Comparison of ENCODE assay signal across 9 cellular contexts in genomic region chr2:236568922-236569592, GRCh38. TPM values are rescaled to one million over a fixed set of nuclear protein-coding genes. Genes with fewer than 3 reads are reported as not detected.
A peak's percentile ranks its signal among the peaks of the same experiment; 100 is the strongest.
DNase-seq lines count a peak whose midpoint lies in the region; ATAC-seq and TF ChIP-seq lines count a peak whose summit lies in the region.
"Had no signal": no experiment of that assay in that cellular context is flagged by ENCODE, and none has a peak within 500 bp of the region (broad histone marks: within the 10 kb centered on the region; RNA-seq: fewer than 3 reads in every experiment).

No MANE protein-coding gene starts in this region.

- H3K27me3 ChIP-seq in mucosa of rectum (ENCODE audit: control insufficient read depth in 2 of 2, insufficient read depth in 2 of 2, low read length in 2 of 2) (peaks cover 7 to 25% of the 10 kb centered on the region in 2 donors), upper lobe of left lung (peaks cover 0 to 7% (median 0%) of the 10 kb centered on the region in 4 donors)

- peaks cover 0 to 5% of the 10 kb centered on the region in 2 donors for H3K4me1 ChIP-seq in mucosa of rectum (ENCODE audit: control insufficient read depth in 2 of 2, insufficient read depth in 2 of 2, low read length in 2 of 2)
- H3K4me1 ChIP-seq in upper lobe of left lung = peaks cover 32 to 36% (median 35%) of the 10 kb centered on the region in 4 donors

- no peak for DNase-seq in activated naive CD4-positive, alpha-beta T cell treated with anti-CD3 and anti-CD28 coated beads, Interleukin-2, amount 10 ng/mL, durations not matched to agents 7 days and 5 days
- no peak for DNase-seq in activated naive CD4-positive, alpha-beta T cell treated with anti-CD3 and anti-CD28 coated beads, Interleukin-2, amount 50 U/mL, for 16 hours
- DNase-seq in chondrocyte (ENCODE audit: low spot score) (no peak), upper lobe of left lung (no peak), iPS-NIHi7 (ENCODE audit: extremely low spot score) (no peak), GF-D8 (lab: John Stamatoyannopoulos, UW) (no peak), HEK293T (ENCODE audit: extremely low spot score) (no peak)

- TF ChIP-seq CTCF in chondrocyte (IDR thresholded peaks at IDR 0.05) (no peak), upper lobe of left lung (IDR thresholded peaks at IDR 0.05) (no peak)

- 20 to 21% methylated on average over 11 of the region's 11 CpGs for WGBS in upper lobe of left lung, 2 donors

- POLR2A ChIA-PET in HEK293T (lab: Yijun Ruan, JAX) = no interaction called here

- peak overlapping the region; percentile 76 for H3K27ac ChIP-seq in mucosa of rectum (ENCODE audit: low read depth in 2 of 2, low read length in 2 of 2)
- H3K27ac ChIP-seq in upper lobe of left lung = peak overlapping the region in 2 of 4 donors; percentile 80 to 81
- H3K27ac ChIP-seq: HL-60 had no signal

- peaks cover 4% of the 10 kb centered on the region for H3K36me3 Mint-ChIP-seq in activated naive CD4-positive, alpha-beta T cell treated with anti-CD3 and anti-CD28 coated beads, Interleukin-2, amount 10 ng/mL, durations not matched to agents 7 days and 5 days
- H3K36me3 Mint-ChIP-seq in chondrocyte (ENCODE audit: low read depth) = no peaks in the 10 kb centered on the region

- H3K9me3 Mint-ChIP-seq in activated naive CD4-positive, alpha-beta T cell treated with anti-CD3 and anti-CD28 coated beads, Interleukin-2, amount 10 ng/mL, durations not matched to agents 7 days and 5 days = no peaks in the 10 kb centered on the region
- H3K9me3 Mint-ChIP-seq in chondrocyte (ENCODE audit: low read depth) = no peaks in the 10 kb centered on the region

- H3K9me3 ChIP-seq in mucosa of rectum (ENCODE audit: control insufficient read depth in 2 of 2, low read length in 2 of 2) (no peaks in the 10 kb centered on the region), upper lobe of left lung (no peaks in the 10 kb centered on the region)

- peak overlapping the region; percentile 66 for H3K27ac Mint-ChIP-seq in activated naive CD4-positive, alpha-beta T cell treated with anti-CD3 and anti-CD28 coated beads, Interleukin-2, amount 10 ng/mL, durations not matched to agents 7 days and 5 days
- H3K27ac Mint-ChIP-seq in chondrocyte (ENCODE audit: unreplicated experiment) = peak overlapping the region; percentile 93

- ATAC-seq in upper lobe of left lung (ENCODE audit: low FRiP score in 2 of 2) = no peak

- H3K4me3 Mint-ChIP-seq in activated naive CD4-positive, alpha-beta T cell treated with anti-CD3 and anti-CD28 coated beads, Interleukin-2, amount 10 ng/mL, durations not matched to agents 7 days and 5 days = no peak overlapping the region
- peak overlapping the region; percentile 87 for H3K4me3 Mint-ChIP-seq in chondrocyte (ENCODE audit: unreplicated experiment)

- H3K36me3 ChIP-seq in mucosa of rectum (ENCODE audit: control insufficient read depth in 2 of 2, insufficient read depth in 2 of 2, low read length in 2 of 2) (no peaks in the 10 kb centered on the region), upper lobe of left lung (no peaks in the 10 kb centered on the region)

- peaks cover 25% of the 10 kb centered on the region for H3K27me3 Mint-ChIP-seq in activated naive CD4-positive, alpha-beta T cell treated with anti-CD3 and anti-CD28 coated beads, Interleukin-2, amount 10 ng/mL, durations not matched to agents 7 days and 5 days
- H3K27me3 Mint-ChIP-seq in chondrocyte (ENCODE audit: low read depth) = no peaks in the 10 kb centered on the region

- H3K4me3 ChIP-seq in mucosa of rectum (ENCODE audit: low read length in 2 of 2) = peak overlapping the region; percentile 26 to 73
- peak overlapping the region in 3 of 4 donors; percentile 35 to 51 (median 48) for H3K4me3 ChIP-seq in upper lobe of left lung

- peaks cover 35% of the 10 kb centered on the region for H3K4me1 Mint-ChIP-seq in activated naive CD4-positive, alpha-beta T cell treated with anti-CD3 and anti-CD28 coated beads, Interleukin-2, amount 10 ng/mL, durations not matched to agents 7 days and 5 days
- H3K4me1 Mint-ChIP-seq in chondrocyte (ENCODE audit: low read depth) = peaks cover 72% of the 10 kb centered on the region

- CTCF ChIA-PET in activated naive CD4-positive, alpha-beta T cell treated with anti-CD3 and anti-CD28 coated beads, Interleukin-2, amount 10 ng/mL, durations not matched to agents 7 days and 5 days (lab: Charles Lee) = interaction anchor here (0.9 to 7.8 kb wide), 19 partner anchors 10 to 490 kb away, joined by 3 to 214 read pairs (median 6); a partner anchor contains a TSS
- CTCF ChIA-PET in HEK293T (lab: Yijun Ruan, JAX) = no interaction called here

- no peak for TF ChIP-seq POLR2A in upper lobe of left lung (IDR thresholded peaks at IDR 0.05)

- no peak for TF ChIP-seq EP300 in upper lobe of left lung (IDR thresholded peaks at IDR 0.05)

- H3K9ac ChIP-seq in mucosa of rectum (ENCODE audit: low read depth in 1 of 2, low read length in 2 of 2) = peak overlapping the region in 1 of 2 donors; percentile 70

TF ChIP-seq in HEK293T, 16 proteins besides CTCF, POLR2A, EP300 and RAD21:
- TF ChIP-seq PKNOX1 (IDR thresholded peaks at IDR 0.05) = no peak
- no peak for TF ChIP-seq HDGF (IDR thresholded peaks at IDR 0.05; ENCODE audit: borderline replicate concordance)
- no peak for TF ChIP-seq CTBP1 (IDR thresholded peaks at IDR 0.05; ENCODE audit: borderline replicate concordance)
- TF ChIP-seq BHLHE40 (IDR thresholded peaks at IDR 0.05; ENCODE audit: borderline replicate concordance) = no peak
- no peak for TF ChIP-seq TARDBP (IDR thresholded peaks at IDR 0.05)
- no peak for TF ChIP-seq FOXK2 (IDR thresholded peaks at IDR 0.05)
- no peak for TF ChIP-seq SP1 (IDR thresholded peaks at IDR 0.05)
- no peak for TF ChIP-seq L3MBTL2 (conservative IDR thresholded peaks at IDR 0.05)

RNA-seq across cellular contexts. Expression of gene ACKR3, which starts 0.6 kb away (rescaled TPM):
- total RNA-seq in chondrocyte (56.6 to 68.8 TPM (median 57.6 TPM) in 3 replicates), upper lobe of left lung (10 to 100 TPM in 3 of 6 donors, 1 to 10 TPM in 3; 3.9 to 28.5 (median 10.5) TPM)
